ENCODE assay signal across 8 cellular contexts in the genomic region with DNA sequence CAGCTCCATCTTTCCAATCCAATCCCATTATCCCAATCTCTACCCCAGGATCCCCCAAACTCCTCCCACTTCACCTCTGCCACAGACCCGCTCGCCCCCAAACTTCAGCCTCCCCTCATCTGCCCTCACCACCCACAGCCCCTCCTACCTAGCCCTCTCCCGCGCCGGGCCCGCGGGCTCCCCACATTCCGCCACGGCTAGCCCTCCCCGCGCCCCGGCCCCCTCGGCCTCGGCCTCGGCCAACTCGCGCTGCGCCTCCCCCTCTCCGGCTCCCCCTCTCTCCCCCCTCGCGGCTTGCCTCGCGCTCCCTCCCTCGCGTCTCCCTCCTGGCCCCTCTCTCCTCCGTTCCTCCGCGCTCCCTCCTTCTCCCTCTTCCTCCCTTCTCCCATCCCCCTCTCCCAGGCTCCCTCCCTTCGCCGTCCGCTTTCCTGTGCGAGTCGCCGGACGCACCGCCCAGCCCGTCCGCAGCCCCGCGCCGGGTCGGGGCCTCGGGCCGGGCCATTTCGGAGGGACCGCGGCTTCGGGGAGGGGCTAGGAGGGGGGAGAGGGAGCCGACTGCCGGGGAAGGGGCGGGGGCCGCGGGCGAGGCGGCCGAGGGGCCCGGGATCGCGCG. TPM values are rescaled to one million over a fixed set of nuclear protein-coding genes. Genes with fewer than 3 reads are reported as not detected.
DNase-seq lines count a peak whose midpoint lies in the region; ATAC-seq, FAIRE-seq and TF ChIP-seq lines count a peak whose summit lies in the region.

Gene ATN1, plus strand, starts transcription at position 581 of the 613 bp plus-strand sequence. CDS start 6,043 bp downstream, outside the sequence.

- H3K9me3 ChIP-seq in keratinocyte (ENCODE audit: control insufficient read depth, low read depth, low read length) = no peaks in the 10 kb centered on the region

- peak within 1 kb of the TSS; percentile 50 for H3K27ac ChIP-seq in KMS-11
- H3K27ac ChIP-seq in keratinocyte (ENCODE audit: control insufficient read depth, insufficient read depth, low read length) = peak within 1 kb of the TSS; percentile 77
- peak within 1 kb of the TSS; percentile 88 to 99 (median 98) for H3K27ac ChIP-seq in skin epidermis

- no peak for ATAC-seq in HG02642 (IDR thresholded peaks at IDR 0.05; ENCODE audit: poor library complexity, unreplicated experiment)

- H3K79me2 ChIP-seq in KMS-11 (ENCODE audit: insufficient read depth, low read depth) (peaks cover 20% of the 10 kb centered on the region; the same call in 1 of the 2 replicates), keratinocyte (ENCODE audit: control insufficient read depth, insufficient read depth, low read length) (peaks cover 41% of the 10 kb centered on the region)

- H3K9me1 ChIP-seq in keratinocyte (ENCODE audit: control insufficient read depth, extremely low read depth, insufficient read depth, low read length) = peaks cover 3% of the 10 kb centered on the region

- H2AFZ ChIP-seq in KMS-11 (ENCODE audit: low read depth) (peak within 1 kb of the TSS; percentile 82), keratinocyte (ENCODE audit: control insufficient read depth, low read length) (peak within 1 kb of the TSS; percentile 69)

- peak within 1 kb of the TSS; percentile 88 for H3K4me3 Mint-ChIP-seq in T-helper 1 cell treated with Interleukin-12 subunit alpha and Interleukin-12 subunit beta and Interleukin-4 antibody, amounts not matched to agents 30 μg/mL and 1 μg/mL, for 36 hours

- H3K4me2 ChIP-seq in KMS-11 = peak within 1 kb of the TSS; percentile 89
- peak within 1 kb of the TSS; percentile 95 for H3K4me2 ChIP-seq in keratinocyte (ENCODE audit: control insufficient read depth, extremely low read depth, insufficient read depth, low read depth, low read length)

- H3K36me3 ChIP-seq in KMS-11 (ENCODE audit: insufficient read depth) (no peaks in the 10 kb centered on the region), keratinocyte (ENCODE audit: control insufficient read depth in 2 of 2, extremely low read depth in 1 of 2, insufficient read depth in 2 of 2, low read length in 2 of 2) (peaks cover 0 to 3% of the 10 kb centered on the region in 2 experiments)

- no peaks in the 10 kb centered on the region for H3K9me3 Mint-ChIP-seq in T-helper 1 cell treated with Interleukin-12 subunit alpha and Interleukin-12 subunit beta and Interleukin-4 antibody, amounts not matched to agents 30 μg/mL and 1 μg/mL, for 36 hours

- H3K27me3 Mint-ChIP-seq in T-helper 1 cell treated with Interleukin-12 subunit alpha and Interleukin-12 subunit beta and Interleukin-4 antibody, amounts not matched to agents 30 μg/mL and 1 μg/mL, for 36 hours (ENCODE audit: low read depth) = no peaks in the 10 kb centered on the region

- H4K20me1 ChIP-seq in KMS-11 (ENCODE audit: insufficient read depth) (no peaks in the 10 kb centered on the region), keratinocyte (ENCODE audit: control insufficient read depth, extremely low read depth, insufficient read depth, low read length) (peaks cover 4% of the 10 kb centered on the region)

- H3K4me3 ChIP-seq in KMS-11 (IDR thresholded peaks at IDR 0.05; ENCODE audit: insufficient read depth, low read depth, low read length) (no peak within 1 kb of the TSS), choroid plexus epithelial cell (ENCODE audit: low read depth, low read length) (peak within 1 kb of the TSS; percentile 79), keratinocyte (ENCODE audit: control insufficient read depth in 2 of 3, extremely low read depth in 1 of 3, insufficient read depth in 2 of 3, low read depth in 1 of 3, low read length in 3 of 3) (peak within 1 kb of the TSS; percentile 69 to 91 (median 84)), skin epidermis (peak within 1 kb of the TSS; percentile 76 to 96 (median 82))

- no peak for FAIRE-seq in keratinocyte (lab: Jason Lieb, UNC)

- no peak for TF ChIP-seq CTCF in KMS-11 (conservative IDR thresholded peaks at IDR 0.05; ENCODE audit: low read depth, low read length)
- no peak for TF ChIP-seq CTCF in choroid plexus epithelial cell (conservative IDR thresholded peaks at IDR 0.05; ENCODE audit: low read depth, low read length)
- no peak for TF ChIP-seq CTCF in keratinocyte (optimal IDR thresholded peaks at IDR 0.05 in 1 of 3, IDR thresholded peaks at IDR 0.05 in 1 of 3, conservative IDR thresholded peaks at IDR 0.05 in 1 of 3; ENCODE audit: extremely low read depth in 1 of 3, insufficient read depth in 2 of 3, low read length in 3 of 3)

- peaks cover 16% of the 10 kb centered on the region for H3K36me3 Mint-ChIP-seq in T-helper 1 cell treated with Interleukin-12 subunit alpha and Interleukin-12 subunit beta and Interleukin-4 antibody, amounts not matched to agents 30 μg/mL and 1 μg/mL, for 36 hours (ENCODE audit: low read depth)

- peaks cover 36% of the 10 kb centered on the region for H3K4me1 ChIP-seq in KMS-11 (ENCODE audit: low read depth, poor library complexity, severe bottlenecking)
- peaks cover 42% of the 10 kb centered on the region for H3K4me1 ChIP-seq in keratinocyte (ENCODE audit: control insufficient read depth, extremely low read depth, insufficient read depth, low read length)

- dilution Hi-C loops in keratinocyte (cut with MboI; ENCODE audit: extremely low pct_ligation_motif_present, low sequenced_read_pairs) = no loop called here

- peak within 1 kb of the TSS; percentile 90 for H3K27ac Mint-ChIP-seq in T-helper 1 cell treated with Interleukin-12 subunit alpha and Interleukin-12 subunit beta and Interleukin-4 antibody, amounts not matched to agents 30 μg/mL and 1 μg/mL, for 36 hours

- H3K9ac ChIP-seq in KMS-11 (peak within 1 kb of the TSS; percentile 86), keratinocyte (ENCODE audit: control insufficient read depth, extremely low read depth, insufficient read depth, low read length) (peak within 1 kb of the TSS; percentile 83)

- peak; percentile 80 for DNase-seq in ELR (ENCODE audit: low read depth)
- DNase-seq in choroid plexus epithelial cell (ENCODE audit: low read depth) = peak; percentile 82
- no peak for DNase-seq in keratinocyte (ENCODE audit: low read depth, low spot score)
- no peak for DNase-seq in HPDE6-E6E7 (ENCODE audit: extremely low spot score)

- H3K4me1 Mint-ChIP-seq in T-helper 1 cell treated with Interleukin-12 subunit alpha and Interleukin-12 subunit beta and Interleukin-4 antibody, amounts not matched to agents 30 μg/mL and 1 μg/mL, for 36 hours (ENCODE audit: low read depth) = peaks cover 54% of the 10 kb centered on the region

- H3K27me3 ChIP-seq in KMS-11 (ENCODE audit: insufficient read depth, low read depth) (no peaks in the 10 kb centered on the region), keratinocyte (ENCODE audit: control insufficient read depth, extremely low read depth, insufficient read depth, low read length) (no peaks in the 10 kb centered on the region)

RNA-seq across cellular contexts. Expression of gene ATN1, which starts in this region (rescaled TPM):
- 4.8 to 7.8 TPM (median 6.2 TPM) in 3 replicates for polyA plus RNA-seq in keratinocyte
- 11.8 TPM for polyA plus RNA-seq in keratinocyte (2011; ENCODE audit: low read depth)
- 6.7 and 15.7 TPM in 2 replicates for polyA plus RNA-seq in keratinocyte (2011; cell fraction: cytosol; rRNA removed)
- polyA plus RNA-seq in keratinocyte (2011; cell fraction: nucleus; rRNA removed) = 29.2 and 44.9 TPM in 2 replicates
- 20.5 and 38.3 TPM in 2 replicates for polyA plus RNA-seq in keratinocyte (2012; ENCODE audit: low replicate concordance)
- polyA minus RNA-seq in keratinocyte = 5.9 to 102 TPM (median 8.5 TPM) in 3 replicates
- polyA minus RNA-seq in keratinocyte (2011; cell fraction: cytosol; rRNA and poly(A)+ RNA removed) = 23.6 TPM
- polyA minus RNA-seq in keratinocyte (2011; cell fraction: nucleus; rRNA and poly(A)+ RNA removed) = 18.5 and 20.6 TPM in 2 replicates

Comparison
In these comparisons a context has a peak if more than half of its experiments do, and no peak if none do; other contexts are left out.
1. DNase-seq: peak in ELR (single experiment) and choroid plexus epithelial cell (single experiment); none in keratinocyte (single experiment) and HPDE6-E6E7 (single experiment).
2. Peak in every context shown above with its lines, with median percentiles within 50 percentile points of each other: H3K27ac ChIP-seq.